ENCODE assay signal across 8 cellular contexts in the genomic region with DNA sequence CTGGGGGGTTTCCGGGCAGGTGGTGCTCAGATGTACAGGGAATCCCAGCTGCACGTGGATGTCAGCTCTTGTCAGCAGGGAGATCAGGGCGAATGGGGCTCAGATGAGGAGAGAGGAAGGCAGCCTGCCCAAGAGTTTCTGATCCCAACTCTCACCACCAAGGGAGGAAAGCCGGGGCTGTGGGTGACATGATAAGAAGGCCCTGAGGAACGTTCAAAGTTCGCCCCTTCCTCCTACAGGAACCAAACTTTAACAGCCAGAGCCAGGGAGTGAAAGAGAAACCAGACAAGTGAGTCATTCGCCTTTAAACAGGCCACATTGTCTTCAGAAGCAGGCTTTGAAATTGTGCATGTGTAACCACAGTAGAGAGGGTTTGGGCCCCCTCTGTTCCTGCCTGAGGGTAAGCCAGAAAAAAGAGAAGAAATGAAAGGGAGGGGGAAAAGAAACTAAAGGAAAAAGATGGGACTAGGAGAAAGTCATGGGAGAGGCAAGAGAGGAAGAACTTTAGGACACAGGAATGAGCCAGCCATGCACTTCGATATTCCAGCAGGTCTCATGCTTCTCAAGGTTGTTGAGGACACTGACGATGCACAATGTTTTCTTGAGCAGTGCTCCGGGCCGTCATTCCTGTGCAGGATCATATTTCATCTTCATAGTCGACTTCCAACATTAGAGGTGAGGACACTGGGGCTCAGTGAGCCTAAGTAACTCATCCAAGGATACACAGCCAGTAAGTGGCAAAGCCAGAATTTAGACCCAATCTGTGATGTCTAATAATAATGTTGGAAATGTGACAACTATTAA.
DNase-seq lines count a peak whose midpoint lies in the region; ATAC-seq and TF ChIP-seq lines count a peak whose summit lies in the region.

No MANE protein-coding gene starts in this region.

- H3K9me3 Mint-ChIP-seq in stimulated activated naive CD8-positive, alpha-beta T cell treated with anti-CD3 and anti-CD28 coated beads, Interleukin-15, amount 100 ng/mL, for 72 hours = peaks cover 6 to 20% of the 10 kb centered on the region in 2 donors
- H3K9me3 Mint-ChIP-seq in glutamatergic neuron (ENCODE audit: unreplicated experiment) = no peaks in the 10 kb centered on the region

- H3K9me3 ChIP-seq in breast epithelium = no peaks in the 10 kb centered on the region

- H3K36me3 Mint-ChIP-seq in glutamatergic neuron (ENCODE audit: unreplicated experiment) = no peaks in the 10 kb centered on the region

- peak overlapping the region in 1 of 3 donors; percentile 3 for H3K4me3 ChIP-seq in breast epithelium

- no peaks in the 10 kb centered on the region for H3K27me3 ChIP-seq in breast epithelium

- H3K4me1 Mint-ChIP-seq in stimulated activated naive CD8-positive, alpha-beta T cell treated with anti-CD3 and anti-CD28 coated beads, Interleukin-15, amount 100 ng/mL, for 72 hours = peaks cover 12% of the 10 kb centered on the region
- H3K4me1 Mint-ChIP-seq in glutamatergic neuron (ENCODE audit: low read depth, unreplicated experiment) = peaks cover 8% of the 10 kb centered on the region

- peaks cover 4% of the 10 kb centered on the region for H3K27me3 Mint-ChIP-seq in stimulated activated naive CD8-positive, alpha-beta T cell treated with anti-CD3 and anti-CD28 coated beads, Interleukin-15, amount 100 ng/mL, for 72 hours
- H3K27me3 Mint-ChIP-seq in glutamatergic neuron (ENCODE audit: unreplicated experiment) = peaks cover 4% of the 10 kb centered on the region

- H3K4me3 Mint-ChIP-seq in stimulated activated naive CD8-positive, alpha-beta T cell treated with anti-CD3 and anti-CD28 coated beads, Interleukin-15, amount 100 ng/mL, for 72 hours = peak overlapping the region; percentile 24 to 64
- no peak overlapping the region for H3K4me3 Mint-ChIP-seq in glutamatergic neuron (ENCODE audit: unreplicated experiment)

- peak overlapping the region; percentile 48 for H3K27ac ChIP-seq in breast epithelium

- DNase-seq in GM04504 (ENCODE audit: low read depth) = peak; percentile 38
- peak; percentile 35 for DNase-seq in HS-5 (ENCODE audit: low read depth)
- DNase-seq in breast epithelium (ENCODE audit: low spot score in 2 of 2) = no peak
- DNase-seq in stimulated activated naive CD8-positive, alpha-beta T cell treated with anti-CD3 and anti-CD28 coated beads, Interleukin-15, amount 100 ng/mL, for 72 hours = peak; percentile 6 to 14
- no peak for DNase-seq in glutamatergic neuron
- no peak for DNase-seq in stimulated activated CD4-positive, alpha-beta T cell treated with anti-CD3 and anti-CD28 coated beads, Interleukin-4, amount 100 ng/mL, for 1 hour
- no peak for DNase-seq in stimulated activated CD4-positive, alpha-beta T cell treated with anti-CD3 and anti-CD28 coated beads, Interleukin-4, amount 100 ng/mL, for 4 hours

- peak overlapping the region in 1 of 2 donors; percentile 30 for H3K27ac Mint-ChIP-seq in stimulated activated naive CD8-positive, alpha-beta T cell treated with anti-CD3 and anti-CD28 coated beads, Interleukin-15, amount 100 ng/mL, for 72 hours
- no peak overlapping the region for H3K27ac Mint-ChIP-seq in glutamatergic neuron (ENCODE audit: unreplicated experiment)

- no peak for TF ChIP-seq POLR2A in breast epithelium (IDR thresholded peaks at IDR 0.05)

- H3K36me3 ChIP-seq in breast epithelium = no peaks in the 10 kb centered on the region

- TF ChIP-seq CTCF in breast epithelium (IDR thresholded peaks at IDR 0.05) (no peak), glutamatergic neuron (IDR thresholded peaks at IDR 0.05; ENCODE audit: partially characterized antibody, unreplicated experiment) (no peak)

- no peaks in the 10 kb centered on the region for H3K4me1 ChIP-seq in breast epithelium

- intact Hi-C loops in breast epithelium (cut with DNase I; ENCODE audit: low total_unique reads) = no loop called here

- peak; percentile 95 for ATAC-seq in GM21529 (IDR thresholded peaks at IDR 0.05; ENCODE audit: unreplicated experiment)
- peak; percentile 92 for ATAC-seq in stimulated activated naive CD8-positive, alpha-beta T cell treated with anti-CD3 and anti-CD28 coated beads, Interleukin-15, amount 100 ng/mL, for 72 hours

Comparison
In these comparisons a context has a peak if more than half of its experiments do, and no peak if none do; other contexts are left out.
1. DNase-seq: peak in GM04504 (single experiment), HS-5 (single experiment) and stimulated activated naive CD8-positive, alpha-beta T cell treated with anti-CD3 and anti-CD28 coated beads, Interleukin-15, amount 100 ng/mL, for 72 hours (2 of 2); none in breast epithelium (0 of 2), glutamatergic neuron (single experiment), stimulated activated CD4-positive, alpha-beta T cell treated with anti-CD3 and anti-CD28 coated beads, Interleukin-4, amount 100 ng/mL, for 1 hour (single experiment) and stimulated activated CD4-positive, alpha-beta T cell treated with anti-CD3 and anti-CD28 coated beads, Interleukin-4, amount 100 ng/mL, for 4 hours (0 of 2).